ENCODE assay signal across 1 cellular context in genomic region chr17:81941484-81942166, GRCh38.
TF ChIP-seq lines count a peak whose summit lies in the region.

No MANE protein-coding gene starts in this region.

TF ChIP-seq in GM12878, 131 proteins besides CTCF, POLR2A, EP300 and RAD21:
- TF ChIP-seq CBX5 (IDR thresholded peaks at IDR 0.05; ENCODE audit: low read depth) (no peak), MEF2B (IDR thresholded peaks at IDR 0.05; ENCODE audit: partially characterized antibody, poor library complexity, severe bottlenecking) (peak; percentile 47)
